8 cellular contexts compared by ENCODE assay signal in genomic region chr1:170531758-170532657, GRCh38. TPM values are rescaled to one million over a fixed set of nuclear protein-coding genes. Genes with fewer than 3 reads are reported as not detected.
DNase-seq lines count a peak whose midpoint lies in the region; ATAC-seq and TF ChIP-seq lines count a peak whose summit lies in the region.

TSS of gene GORAB (plus strand) at chr1:170532166. CDS start at chr1:170532224, 58 bp downstream.

- H3K4me1 Mint-ChIP-seq in activated T-helper 17 cell treated with anti-CD3 and anti-CD28 coated beads, Interleukin-2, amount 50 U/mL, for 72 hours = peaks cover 7% of the 10 kb centered on the region
- H3K4me1 Mint-ChIP-seq in natural killer cell treated with Interleukin-12 subunit alpha and Interleukin-12 subunit beta and Interleukin-15 and Interleukin-18, amount 100 ng/mL, for 72 hours (ENCODE audit: low read depth in 2 of 2) = peaks cover 8 to 10% of the 10 kb centered on the region in 2 donors

- WGBS in GM23248 (ENCODE audit: low coverage in 1 of 2, low lambda C conversion rate in 2 of 2, missing lambda C conversion rate in 2 of 2), 2 experiments = 0 to 1% methylated on average over 36 of the region's 36 CpGs

- no peaks in the 10 kb centered on the region for H3K27me3 Mint-ChIP-seq in activated T-helper 17 cell treated with anti-CD3 and anti-CD28 coated beads, Interleukin-2, amount 50 U/mL, for 72 hours
- H3K27me3 Mint-ChIP-seq in natural killer cell treated with Interleukin-12 subunit alpha and Interleukin-12 subunit beta and Interleukin-15 and Interleukin-18, amount 100 ng/mL, for 72 hours = peaks cover 5 to 10% of the 10 kb centered on the region in 2 donors

- H3K4me3 Mint-ChIP-seq in activated T-helper 17 cell treated with anti-CD3 and anti-CD28 coated beads, Interleukin-2, amount 50 U/mL, for 72 hours = no peak within 1 kb of the TSS
- no peak within 1 kb of the TSS for H3K4me3 Mint-ChIP-seq in natural killer cell treated with Interleukin-12 subunit alpha and Interleukin-12 subunit beta and Interleukin-15 and Interleukin-18, amount 100 ng/mL, for 72 hours

- H3K9me2 ChIP-seq in GM23248 (ENCODE audit: insufficient read depth) = no peaks in the 10 kb centered on the region

- H3K4me3 ChIP-seq in GM23248 (peak within 1 kb of the TSS; percentile 96), fibroblast of the aortic adventitia (ENCODE audit: low read depth, low read length) (peak within 1 kb of the TSS; percentile 85)

- H3K4me1 ChIP-seq in GM23248 (ENCODE audit: insufficient read depth) = peaks cover 19% of the 10 kb centered on the region

- H3K9ac ChIP-seq in GM23248 = peak within 1 kb of the TSS; percentile 99

- no peaks in the 10 kb centered on the region for H3K9me3 ChIP-seq in GM23248 (ENCODE audit: low read depth)

- H3K27ac ChIP-seq in GM23248 = peak within 1 kb of the TSS; percentile 100

- in situ Hi-C loops in GM23248 (cut with MboI) = loop anchor here (10.0 to 25.0 kb wide), 2 partner anchors 133 to 520 kb away; partner anchors contain the start of gene PRRX1

- no peak within 1 kb of the TSS for H3K27ac Mint-ChIP-seq in activated T-helper 17 cell treated with anti-CD3 and anti-CD28 coated beads, Interleukin-2, amount 50 U/mL, for 72 hours
- H3K27ac Mint-ChIP-seq in natural killer cell treated with Interleukin-12 subunit alpha and Interleukin-12 subunit beta and Interleukin-15 and Interleukin-18, amount 100 ng/mL, for 72 hours = no peak within 1 kb of the TSS

- DNase-seq in Daoy (ENCODE audit: low read depth) (peak; percentile 95), GM23248 (peak; percentile 97), Kasumi-1 (lab: John Stamatoyannopoulos, UW) (peak; percentile 88 to 89), RPMI8226 (peak; percentile 93), fibroblast of the aortic adventitia (ENCODE audit: low read depth) (peak; percentile 97)
- peak; percentile 92 for DNase-seq in natural killer cell treated with Interleukin-12 subunit alpha and Interleukin-12 subunit beta and Interleukin-15 and Interleukin-18, amount 100 ng/mL, for 72 hours (ENCODE audit: low spot score)
- peak; percentile 87 for DNase-seq in stimulated activated naive CD8-positive, alpha-beta T cell treated with anti-CD3 and anti-CD28 coated beads, Interleukin-15, Interleukin-2, amounts not matched to agents 100 U/mL and 50 U/mL, for 24 hours

- no peaks in the 10 kb centered on the region for H3K9me3 Mint-ChIP-seq in activated T-helper 17 cell treated with anti-CD3 and anti-CD28 coated beads, Interleukin-2, amount 50 U/mL, for 72 hours
- H3K9me3 Mint-ChIP-seq in natural killer cell treated with Interleukin-12 subunit alpha and Interleukin-12 subunit beta and Interleukin-15 and Interleukin-18, amount 100 ng/mL, for 72 hours = no peaks in the 10 kb centered on the region

- H2AFZ ChIP-seq in GM23248 = peak within 1 kb of the TSS; percentile 89

- ATAC-seq in activated T-helper 17 cell treated with anti-CD3 and anti-CD28 coated beads, Interleukin-2, amount 50 U/mL, for 72 hours (replicated peaks) = peak; percentile 98
- peak; percentile 99 for ATAC-seq in natural killer cell treated with Interleukin-12 subunit alpha and Interleukin-12 subunit beta and Interleukin-15 and Interleukin-18, amount 100 ng/mL, for 72 hours
- peak; percentile 99 for ATAC-seq in stimulated activated naive CD8-positive, alpha-beta T cell treated with anti-CD3 and anti-CD28 coated beads, Interleukin-15, Interleukin-2, amounts not matched to agents 100 U/mL and 50 U/mL, for 24 hours

- peaks cover 38% of the 10 kb centered on the region for H3F3A ChIP-seq in GM23248 (ENCODE audit: insufficient read depth)

- peaks cover 45% of the 10 kb centered on the region for H3K79me2 ChIP-seq in GM23248 (ENCODE audit: insufficient read depth)

- H3K36me3 ChIP-seq in GM23248 (ENCODE audit: low read depth) = peaks cover 5% of the 10 kb centered on the region; the same call in 1 of the 2 replicates

- H3K4me2 ChIP-seq in GM23248 (ENCODE audit: unreplicated experiment) = peak within 1 kb of the TSS; percentile 92

- H3K36me3 Mint-ChIP-seq in activated T-helper 17 cell treated with anti-CD3 and anti-CD28 coated beads, Interleukin-2, amount 50 U/mL, for 72 hours (ENCODE audit: low read depth) = peaks cover 17% of the 10 kb centered on the region
- H3K36me3 Mint-ChIP-seq in natural killer cell treated with Interleukin-12 subunit alpha and Interleukin-12 subunit beta and Interleukin-15 and Interleukin-18, amount 100 ng/mL, for 72 hours = no peaks in the 10 kb centered on the region

- TF ChIP-seq CTCF in fibroblast of the aortic adventitia (IDR thresholded peaks at IDR 0.05; ENCODE audit: insufficient read depth, low read length) = no peak

- H4K20me1 ChIP-seq in GM23248 (ENCODE audit: insufficient read depth) = no peaks in the 10 kb centered on the region

- no peaks in the 10 kb centered on the region for H3K27me3 ChIP-seq in GM23248 (replicated peaks; ENCODE audit: insufficient read depth)

RNA-seq across cellular contexts. Expression of gene GORAB, which starts in this region (rescaled TPM):
- 14.2 TPM in 2 replicates for total RNA-seq in Daoy (2014; rRNA removed; shearing (Covaris generic))
- 16.4 and 27.7 TPM in 2 replicates for total RNA-seq in GM23248 (2014; rRNA removed; shearing (Covaris generic))
- 14.7 and 16.6 TPM in 2 replicates for polyA plus RNA-seq in GM23248 (2016; fragmentation: Nextera tagmentation; extraction: Ambion mirVana)
- 10 to 100 TPM in 1 of 2 donors, 1 to 10 TPM in 1; 7.6 to 10.8 TPM for total RNA-seq in activated T-helper 17 cell treated with anti-CD3 and anti-CD28 coated beads, Interleukin-2, amount 50 U/mL, for 72 hours
- 6.5 and 25.0 TPM in 2 replicates for total RNA-seq in fibroblast of the aortic adventitia (ENCODE audit: low replicate concordance)
- total RNA-seq in natural killer cell treated with Interleukin-12 subunit alpha and Interleukin-12 subunit beta and Interleukin-15 and Interleukin-18, amount 100 ng/mL, for 72 hours = 10 to 100 TPM; 13.3 to 17.6 TPM

Comparison
In these comparisons a context has a peak if more than half of its experiments do, and no peak if none do; other contexts are left out.
1. Peak in every context shown above with its lines: DNase-seq, ATAC-seq, H3K4me3 ChIP-seq and H3K27ac ChIP-seq.